ENCODE assay signal across 8 cellular contexts in genomic region chr3:33717866-33718594, GRCh38. TPM values are rescaled to one million over a fixed set of nuclear protein-coding genes. Genes with fewer than 3 reads are reported as not detected.
DNase-seq lines count a peak whose midpoint lies in the region; ATAC-seq and TF ChIP-seq lines count a peak whose summit lies in the region.

Gene CLASP2, minus strand, starts transcription at chr3:33718254. Its CDS starts 252 bp downstream, at chr3:33718002.

- H3K36me3 ChIP-seq in adrenal gland (replicated peaks in 1 of 2) (no peaks in the 10 kb centered on the region), left ventricle myocardium inferior (no peaks in the 10 kb centered on the region), prostate gland (no peaks in the 10 kb centered on the region)

- in situ Hi-C loops in GM13976 (cut with MboI; ENCODE audit: low sequenced_read_pairs, unreplicated experiment), result no loop called here

- TF ChIP-seq POLR2A in adrenal gland (IDR thresholded peaks at IDR 0.05) (peak; percentile 35 to 83), prostate gland (IDR thresholded peaks at IDR 0.05) (peak; percentile 72)

- WGBS in adrenal gland, 4 donors, result 0 to 1% (median 0%) methylated on average over 5 to 68 of the region's 68 CpGs
- WGBS in prostate gland, result under 1% methylated on average over 33 of the region's 68 CpGs

- H3K27me3 ChIP-seq in adrenal gland, result no peaks in the 10 kb centered on the region
- no peaks in the 10 kb centered on the region for H3K27me3 ChIP-seq in left ventricle myocardium inferior (ENCODE audit: low read depth)
- H3K27me3 ChIP-seq in prostate gland (replicated peaks; ENCODE audit: insufficient read depth), result no peaks in the 10 kb centered on the region

- H3K27ac ChIP-seq in adrenal gland, result peak within 1 kb of the TSS; percentile 83 to 100 (median 99)
- H3K27ac ChIP-seq in left ventricle myocardium inferior (replicated peaks), result peak within 1 kb of the TSS; percentile 97
- peak within 1 kb of the TSS; percentile 94 to 99 for H3K27ac ChIP-seq in prostate gland

- peaks cover 22 to 26% of the 10 kb centered on the region in 2 donors for H3K4me1 ChIP-seq in adrenal gland (replicated peaks in 1 of 2)
- H3K4me1 ChIP-seq in left ventricle myocardium inferior, result peaks cover 48% of the 10 kb centered on the region
- H3K4me1 ChIP-seq in prostate gland (replicated peaks), result no peaks in the 10 kb centered on the region

- peak within 1 kb of the TSS; percentile 37 to 96 (median 83) for H3K4me3 ChIP-seq in adrenal gland
- H3K4me3 ChIP-seq in left ventricle myocardium inferior, result peak within 1 kb of the TSS; percentile 85
- H3K4me3 ChIP-seq in prostate gland, result peak within 1 kb of the TSS; percentile 83 to 91

- TF ChIP-seq CTCF in GM13976 (IDR thresholded peaks at IDR 0.05; ENCODE audit: borderline replicate concordance, control extremely low read depth, extremely low read depth, insufficient read depth, missing control alignments) (no peak), adrenal gland (IDR thresholded peaks at IDR 0.05) (peak in 3 of 6 experiments; percentile 5 to 21 (median 21)), left ventricle myocardium inferior (IDR thresholded peaks at IDR 0.05; ENCODE audit: borderline replicate concordance) (no peak), prostate gland (IDR thresholded peaks at IDR 0.05) (peak in 1 of 4 experiments; percentile 13)

- ATAC-seq in HG02798 (IDR thresholded peaks at IDR 0.05; ENCODE audit: poor library complexity, unreplicated experiment), result peak; percentile 97

- DNase-seq in GM13976 (ENCODE audit: low spot score) (peak; percentile 92), NCI-H1417 treated with DMSO at 0.1 percent for 48 hours (lab: John Stamatoyannopoulos, UW) (peak; percentile 21), T-helper 1 cell (peak; percentile 68 to 89 (median 79)), adrenal gland (peak; percentile 87 to 92 (median 89)), left ventricle myocardium inferior (peak; percentile 89), prostate gland (ENCODE audit: low spot score) (peak; percentile 79), ureter (ENCODE audit: low spot score) (peak; percentile 82)

- H3K9me3 ChIP-seq in adrenal gland (replicated peaks in 1 of 3) (no peaks in the 10 kb centered on the region), left ventricle myocardium inferior (replicated peaks) (no peaks in the 10 kb centered on the region), prostate gland (no peaks in the 10 kb centered on the region)

- intact Hi-C loops in adrenal gland (cut with DNase I), result loop anchor here (5.0 kb wide), 2 partner anchors 69 to 81 kb away; no protein-coding TSS in a partner anchor
- intact Hi-C loops in left ventricle myocardium inferior (cut with micrococcal nuclease), result loop anchor here (10.0 kb wide), 1 partner anchor 63 kb away; no protein-coding TSS in a partner anchor
- intact Hi-C loops in prostate gland (cut with DNase I), result loop anchor here (2.0 to 5.0 kb wide), 4 partner anchors 59 to 277 kb away; partner anchors contain the start of gene UBP1

RNA-seq across cellular contexts. Expression of gene CLASP2, which starts in this region (rescaled TPM):
- 10 to 100 TPM; 47.2 to 85.4 (median 70.1) TPM for total RNA-seq in adrenal gland
- polyA plus RNA-seq in adrenal gland, result 10 to 100 TPM; 17.0 to 45.7 (median 28.7) TPM
- total RNA-seq in left ventricle myocardium inferior, result 75.0 TPM
- total RNA-seq in prostate gland, result 10 to 100 TPM; 34.5 to 73.2 TPM
- total RNA-seq in ureter, result 81.2 TPM

Comparison
In these comparisons a context has a peak if more than half of its experiments do, and no peak if none do; other contexts are left out.
1. Peak in every context shown above with its lines: DNase-seq, ATAC-seq, H3K4me3 ChIP-seq and H3K27ac ChIP-seq.
2. DNase-seq: peak in every context shown above with its lines; median percentile 92 in GM13976; 89 in adrenal gland; 89 in left ventricle myocardium inferior; 82 in ureter; 79 in T-helper 1 cell; 79 in prostate gland; 21 in NCI-H1417 treated with DMSO at 0.1 percent for 48 hours.